Comparison of ENCODE assay signal across 9 cellular contexts in genomic region chr6:27617046-27617687, GRCh38.
DNase-seq lines count a peak whose midpoint lies in the region; ATAC-seq and TF ChIP-seq lines count a peak whose summit lies in the region.
"Had no signal": no experiment of that assay in that cellular context is flagged by ENCODE, and none has a peak within 500 bp of the region (broad histone marks: within the 10 kb centered on the region; RNA-seq: fewer than 3 reads in every experiment).

No MANE protein-coding gene starts in this region.

- H3K4me1 Mint-ChIP-seq in activated naive CD8-positive, alpha-beta T cell treated with anti-CD3 and anti-CD28 coated beads for 36 hours: peaks cover 9% of the 10 kb centered on the region

- peaks cover 86% of the 10 kb centered on the region for H3K27me3 Mint-ChIP-seq in activated naive CD8-positive, alpha-beta T cell treated with anti-CD3 and anti-CD28 coated beads for 36 hours

- peak overlapping the region; percentile 72 for H3K4me3 Mint-ChIP-seq in activated naive CD8-positive, alpha-beta T cell treated with anti-CD3 and anti-CD28 coated beads for 36 hours

- ATAC-seq in GM18907 (IDR thresholded peaks at IDR 0.05; ENCODE audit: unreplicated experiment): no peak
- no peak for ATAC-seq in HG03280 (IDR thresholded peaks at IDR 0.05; ENCODE audit: unreplicated experiment)

- H3K27ac Mint-ChIP-seq in activated naive CD8-positive, alpha-beta T cell treated with anti-CD3 and anti-CD28 coated beads for 36 hours: no peak overlapping the region
- H3K27ac Mint-ChIP-seq: activated B cell treated with CpG ODN at 0.5 μM for 24 hours had no signal

- H3K36me3 Mint-ChIP-seq in activated naive CD8-positive, alpha-beta T cell treated with anti-CD3 and anti-CD28 coated beads for 36 hours: peaks cover 2% of the 10 kb centered on the region

- peak overlapping the region; percentile 82 for H3K27ac ChIP-seq in 22Rv1

- no peaks in the 10 kb centered on the region for H3K36me3 ChIP-seq in H7 (replicated peaks; ENCODE audit: control insufficient read depth, insufficient read depth, low read length)

- H3K9me3 Mint-ChIP-seq in activated naive CD8-positive, alpha-beta T cell treated with anti-CD3 and anti-CD28 coated beads for 36 hours: peaks cover 2% of the 10 kb centered on the region
- H3K9me3 Mint-ChIP-seq: activated B cell treated with CpG ODN at 0.5 μM for 24 hours had no signal

- H3K27me3 ChIP-seq in H7 (ENCODE audit: control insufficient read depth, insufficient read depth, low read length): peaks cover 7% of the 10 kb centered on the region; the same call in 1 of the 2 replicates

- DNase-seq in H7 (peak; percentile 40), kidney glomerular epithelial cell (lab: John Stamatoyannopoulos, UW) (peak; percentile 18), NCI-H2107 (lab: John Stamatoyannopoulos, UW) (no peak), GM19240 (ENCODE audit: insufficient read length, low spot score) (no peak)
- no peak for DNase-seq in activated naive CD8-positive, alpha-beta T cell treated with anti-CD3 and anti-CD28 coated beads for 36 hours
- DNase-seq: activated B cell treated with CpG ODN at 0.5 μM for 24 hours had no signal

- no peak for TF ChIP-seq CTCF in 22Rv1 (IDR thresholded peaks at IDR 0.05)

- H3K4me3 ChIP-seq in H7 (ENCODE audit: insufficient read depth, low read depth, low read length): peak overlapping the region; percentile 53

Comparison
In these comparisons a context has a peak if more than half of its experiments do, and no peak if none do; other contexts are left out.
1. DNase-seq: peak in H7 (single experiment) and kidney glomerular epithelial cell (single experiment); none in activated naive CD8-positive, alpha-beta T cell treated with anti-CD3 and anti-CD28 coated beads for 36 hours (single experiment), NCI-H2107 (single experiment) and GM19240 (single experiment).